ENCODE assay signal across 8 cellular contexts in genomic region chr5:44875661-44876250, GRCh38.
DNase-seq lines count a peak whose midpoint lies in the region; ATAC-seq and TF ChIP-seq lines count a peak whose summit lies in the region.

No MANE protein-coding gene starts in this region.

- 49 to 70% methylated on average over 4 of the region's 4 CpGs for WGBS in thyroid gland, 2 donors

- H3K27ac ChIP-seq in CD4-positive, alpha-beta T cell (ENCODE audit: low read depth, low read length): no peak overlapping the region
- H3K27ac ChIP-seq in RWPE2 (ENCODE audit: poor library complexity, severe bottlenecking) (peak overlapping the region; percentile 59), fibroblast of lung (ENCODE audit: insufficient read depth, low read length) (peak overlapping the region; percentile 54), thyroid gland (no peak overlapping the region)

- H4K20me1 ChIP-seq in fibroblast of lung (ENCODE audit: control insufficient read depth, extremely low read depth, insufficient read depth, low read length): no peaks in the 10 kb centered on the region

- intact Hi-C loops in CD4-positive, alpha-beta T cell (cut with DNase I, micrococcal nuclease): no loop called here
- intact Hi-C loops in thyroid gland (cut with DNase I): no loop called here

- H3K4me1 ChIP-seq in RWPE2 (ENCODE audit: insufficient read depth, poor library complexity, severe bottlenecking): peaks cover 19% of the 10 kb centered on the region
- H3K4me1 ChIP-seq in fibroblast of lung (ENCODE audit: control insufficient read depth, extremely low read depth, insufficient read depth, low read length): no peaks in the 10 kb centered on the region
- H3K4me1 ChIP-seq in thyroid gland: no peaks in the 10 kb centered on the region

- H3K9ac ChIP-seq in fibroblast of lung (ENCODE audit: insufficient read depth, low read length): no peak overlapping the region

- H3K9me3 Mint-ChIP-seq in CD4-positive, alpha-beta T cell: no peaks in the 10 kb centered on the region

- DNase-seq in CD4-positive, alpha-beta T cell: no peak
- DNase-seq in GM19238 (ENCODE audit: insufficient read length, low spot score) (peak; percentile 16), RWPE2 (ENCODE audit: low spot score) (no peak), fibroblast of lung (ENCODE audit: low read depth in 2 of 2) (peak; percentile 74 to 94), NCI-H2029 treated with DMSO at 0.1 percent for 48 hours (lab: John Stamatoyannopoulos, UW) (no peak), thyroid gland (no peak)
- DNase-seq in stimulated activated naive CD4-positive, alpha-beta T cell treated with Interleukin-2 at 50 U/mL for 16 hours (lab: John Stamatoyannopoulos, UW): no peak

- no peak overlapping the region for H3K4me2 ChIP-seq in fibroblast of lung (ENCODE audit: extremely low read depth, insufficient read depth, low read length)

- TF ChIP-seq CTCF in CD4-positive, alpha-beta T cell (IDR thresholded peaks at IDR 0.05): no peak
- no peak for TF ChIP-seq CTCF in RWPE2 (IDR thresholded peaks at IDR 0.05; ENCODE audit: poor library complexity, severe bottlenecking)
- TF ChIP-seq CTCF in fibroblast of lung (conservative IDR thresholded peaks at IDR 0.05 in 1 of 2, IDR thresholded peaks at IDR 0.05 in 1 of 2; ENCODE audit: low read depth in 1 of 2, low read length in 2 of 2): no peak
- TF ChIP-seq CTCF in thyroid gland (IDR thresholded peaks at IDR 0.05): no peak

- CTCF ChIA-PET in CD4-positive, alpha-beta T cell (lab: Charles Lee): no interaction called here

- H3K27ac Mint-ChIP-seq in CD4-positive, alpha-beta T cell: peak overlapping the region; percentile 72

- peak; percentile 65 for ATAC-seq in CD4-positive, alpha-beta T cell (ENCODE audit: poor library complexity)
- ATAC-seq in HG03103 (IDR thresholded peaks at IDR 0.05; ENCODE audit: low read depth, unreplicated experiment): peak; percentile 99
- ATAC-seq in RWPE2 (ENCODE audit: low read depth): peak; percentile 98

- no peaks in the 10 kb centered on the region for H3K27me3 Mint-ChIP-seq in CD4-positive, alpha-beta T cell

- POLR2A ChIA-PET in CD4-positive, alpha-beta T cell (lab: Charles Lee): no interaction called here

- no peaks in the 10 kb centered on the region for H3K36me3 Mint-ChIP-seq in CD4-positive, alpha-beta T cell (ENCODE audit: low read depth)

- no peak overlapping the region for H3K4me3 ChIP-seq in RWPE2 (ENCODE audit: severe bottlenecking)
- peak overlapping the region in 2 of 4 experiments; percentile 7 to 30 for H3K4me3 ChIP-seq in fibroblast of lung (replicated peaks in 1 of 4; ENCODE audit: control extremely low read depth in 1 of 4, insufficient read depth in 1 of 4, low read depth in 3 of 4, low read length in 4 of 4)
- no peak overlapping the region for H3K4me3 ChIP-seq in thyroid gland (replicated peaks in 1 of 3)

- no peaks in the 10 kb centered on the region for H3K9me3 ChIP-seq in CD4-positive, alpha-beta T cell (ENCODE audit: control insufficient read depth, low read length)
- H3K9me3 ChIP-seq in RWPE2 (ENCODE audit: severe bottlenecking): no peaks in the 10 kb centered on the region
- H3K9me3 ChIP-seq in fibroblast of lung (ENCODE audit: control insufficient read depth, insufficient read depth, low read depth, low read length): no peaks in the 10 kb centered on the region
- H3K9me3 ChIP-seq in thyroid gland: no peaks in the 10 kb centered on the region

- H3K4me1 Mint-ChIP-seq in CD4-positive, alpha-beta T cell (ENCODE audit: low read depth): peaks cover 9% of the 10 kb centered on the region

- H3K79me2 ChIP-seq in fibroblast of lung (ENCODE audit: control insufficient read depth, insufficient read depth, low read length): no peaks in the 10 kb centered on the region

- no peak overlapping the region for H3K4me3 Mint-ChIP-seq in CD4-positive, alpha-beta T cell

- H3K36me3 ChIP-seq in RWPE2 (ENCODE audit: low read depth) (no peaks in the 10 kb centered on the region), fibroblast of lung (ENCODE audit: control insufficient read depth, insufficient read depth, low read length) (no peaks in the 10 kb centered on the region), thyroid gland (no peaks in the 10 kb centered on the region)

- no peaks in the 10 kb centered on the region for H3K27me3 ChIP-seq in CD4-positive, alpha-beta T cell (ENCODE audit: control insufficient read depth, insufficient read depth, low read length)
- no peaks in the 10 kb centered on the region for H3K27me3 ChIP-seq in RWPE2 (ENCODE audit: insufficient read depth, poor library complexity, severe bottlenecking)
- H3K27me3 ChIP-seq in fibroblast of lung (ENCODE audit: control insufficient read depth, insufficient read depth, low read length): no peaks in the 10 kb centered on the region
- H3K27me3 ChIP-seq in thyroid gland: no peaks in the 10 kb centered on the region

- no peak for TF ChIP-seq POLR2A in thyroid gland (IDR thresholded peaks at IDR 0.05)

- H2AFZ ChIP-seq in fibroblast of lung (ENCODE audit: low read length): peak overlapping the region; percentile 32

Comparison
In these comparisons a context has a peak if more than half of its experiments do, and no peak if none do; other contexts are left out.
1. DNase-seq: peak in GM19238 (single experiment) and fibroblast of lung (2 of 2); none in CD4-positive, alpha-beta T cell (0 of 10), RWPE2 (single experiment), NCI-H2029 treated with DMSO at 0.1 percent for 48 hours (single experiment), stimulated activated naive CD4-positive, alpha-beta T cell treated with Interleukin-2 at 50 U/mL for 16 hours (single experiment) and thyroid gland (0 of 2).
2. H3K27ac ChIP-seq: peak in RWPE2 (single experiment) and fibroblast of lung (single experiment); none in CD4-positive, alpha-beta T cell (single experiment) and thyroid gland (0 of 3).
3. Peak in every context shown above with its lines, with median percentiles within 50 percentile points of each other: ATAC-seq.